13 cellular contexts compared by ENCODE assay signal in the genomic region with DNA sequence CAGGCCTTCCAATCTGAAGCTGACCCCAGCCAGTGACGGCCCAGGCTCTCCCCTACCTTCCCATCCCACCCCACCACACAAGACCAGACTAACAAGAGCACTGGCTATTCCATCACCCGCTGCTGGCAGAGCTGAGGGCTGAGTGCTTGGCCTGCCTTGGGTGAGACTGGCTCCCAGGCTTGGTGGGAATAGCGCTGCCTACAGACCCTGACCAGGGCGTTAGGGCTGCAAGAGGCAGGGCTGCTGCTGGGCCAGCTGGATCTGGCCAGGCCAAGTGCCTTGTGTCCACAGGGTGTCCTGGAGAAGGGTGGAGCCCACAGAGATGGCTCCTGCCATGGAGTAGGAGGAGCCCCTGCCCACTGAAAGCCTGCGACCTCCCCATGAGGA. TPM values are rescaled to one million over a fixed set of nuclear protein-coding genes. Genes with fewer than 3 reads are reported as not detected.
DNase-seq lines count a peak whose midpoint lies in the region; ATAC-seq and TF ChIP-seq lines count a peak whose summit lies in the region.
"Had no signal": no experiment of that assay in that cellular context is flagged by ENCODE, and none has a peak within 500 bp of the region (broad histone marks: within the 10 kb centered on the region; RNA-seq: fewer than 3 reads in every experiment).

No MANE protein-coding gene starts in this region.

- no peak for TF ChIP-seq CTCF in RWPE1 (conservative IDR thresholded peaks at IDR 0.05; ENCODE audit: low read depth)

- ATAC-seq in HG02973 (IDR thresholded peaks at IDR 0.05; ENCODE audit: unreplicated experiment) (peak; percentile 14), left lobe of liver (no peak)
- ATAC-seq in activated T-helper 17 cell treated with anti-CD3 and anti-CD28 coated beads, Interleukin-2, amount 50 U/mL, for 72 hours (replicated peaks) = no peak

- POLR2A ChIA-PET in RWPE1 (lab: Yijun Ruan, JAX; ENCODE audit: low non-redundant PET) = no interaction called here

- CTCF ChIA-PET in RWPE1 (lab: Yijun Ruan, JAX) = interaction anchor here (0.6 to 1.0 kb wide), 2 partner anchors 16 to 44 kb away, joined by 3 read pairs; no protein-coding TSS in a partner anchor

- peak overlapping the region; percentile 64 for H3K4me3 Mint-ChIP-seq in activated T-helper 17 cell treated with anti-CD3 and anti-CD28 coated beads, Interleukin-2, amount 50 U/mL, for 72 hours
- H3K4me3 Mint-ChIP-seq: stimulated activated naive CD8-positive, alpha-beta T cell treated with anti-CD3 and anti-CD28 coated beads, Interleukin-15, Interleukin-2, amounts not matched to agents 100 ng/mL and 50 ng/mL, for 24 hours had no signal

- H3K27me3 Mint-ChIP-seq in activated T-helper 17 cell treated with anti-CD3 and anti-CD28 coated beads, Interleukin-2, amount 50 U/mL, for 72 hours = peaks cover 5% of the 10 kb centered on the region
- H3K27me3 Mint-ChIP-seq: stimulated activated naive CD8-positive, alpha-beta T cell treated with anti-CD3 and anti-CD28 coated beads, Interleukin-15, Interleukin-2, amounts not matched to agents 100 ng/mL and 50 ng/mL, for 24 hours had no signal

- no peaks in the 10 kb centered on the region for H3K36me3 Mint-ChIP-seq in activated T-helper 17 cell treated with anti-CD3 and anti-CD28 coated beads, Interleukin-2, amount 50 U/mL, for 72 hours (ENCODE audit: low read depth)

- H3K9me3 Mint-ChIP-seq in activated T-helper 17 cell treated with anti-CD3 and anti-CD28 coated beads, Interleukin-2, amount 50 U/mL, for 72 hours = no peaks in the 10 kb centered on the region
- H3K9me3 Mint-ChIP-seq: nephron; stimulated activated naive CD8-positive, alpha-beta T cell treated with anti-CD3 and anti-CD28 coated beads, Interleukin-15, Interleukin-2, amounts not matched to agents 100 ng/mL and 50 ng/mL, for 24 hours had no signal

- DNase-seq in left lobe of liver (ENCODE audit: low spot score) (peak; percentile 30), DMS53 treated with DMSO at 0.1 percent for 48 hours (lab: John Stamatoyannopoulos, UW; ENCODE audit: unreplicated experiment) (no peak), RWPE1 (ENCODE audit: low spot score) (no peak), NCI-H1436 (lab: John Stamatoyannopoulos, UW) (no peak)
- DNase-seq: activated CD4-positive, alpha-beta T cell treated with anti-CD3 and anti-CD28 coated beads for 1 hour; KBM-7; NCI-H345 had no signal

- H3K27ac Mint-ChIP-seq in activated T-helper 17 cell treated with anti-CD3 and anti-CD28 coated beads, Interleukin-2, amount 50 U/mL, for 72 hours = peak overlapping the region; percentile 87
- H3K27ac Mint-ChIP-seq: stimulated activated naive CD8-positive, alpha-beta T cell treated with anti-CD3 and anti-CD28 coated beads, Interleukin-15, Interleukin-2, amounts not matched to agents 100 ng/mL and 50 ng/mL, for 24 hours had no signal

- H3K27ac ChIP-seq in temporal lobe (ENCODE audit: low read depth, low read length) (peak overlapping the region; percentile 65), RWPE1 (no peak overlapping the region)
- H3K27ac ChIP-seq: SJSA1 had no signal

- H3K4me1 Mint-ChIP-seq in activated T-helper 17 cell treated with anti-CD3 and anti-CD28 coated beads, Interleukin-2, amount 50 U/mL, for 72 hours = peaks cover 17% of the 10 kb centered on the region

RNA-seq across cellular contexts. Expression of a gene that starts 31.6 kb away (rescaled TPM):
- total RNA-seq in activated T-helper 17 cell treated with anti-CD3 and anti-CD28 coated beads, Interleukin-2, amount 50 U/mL, for 72 hours = not detected
- total RNA-seq in left lobe of liver = 2.8 TPM
- total RNA-seq in temporal lobe = 3.7 TPM
